ENCODE assay signal across 1 cellular context in genomic region chr12:50637870-50638481, GRCh38.
TF ChIP-seq lines count a peak whose summit lies in the region.

No MANE protein-coding gene starts in this region.

TF ChIP-seq in GM12878, 131 proteins besides CTCF, POLR2A, EP300 and RAD21 (continued from another document):
- TF ChIP-seq, protein P1, sequence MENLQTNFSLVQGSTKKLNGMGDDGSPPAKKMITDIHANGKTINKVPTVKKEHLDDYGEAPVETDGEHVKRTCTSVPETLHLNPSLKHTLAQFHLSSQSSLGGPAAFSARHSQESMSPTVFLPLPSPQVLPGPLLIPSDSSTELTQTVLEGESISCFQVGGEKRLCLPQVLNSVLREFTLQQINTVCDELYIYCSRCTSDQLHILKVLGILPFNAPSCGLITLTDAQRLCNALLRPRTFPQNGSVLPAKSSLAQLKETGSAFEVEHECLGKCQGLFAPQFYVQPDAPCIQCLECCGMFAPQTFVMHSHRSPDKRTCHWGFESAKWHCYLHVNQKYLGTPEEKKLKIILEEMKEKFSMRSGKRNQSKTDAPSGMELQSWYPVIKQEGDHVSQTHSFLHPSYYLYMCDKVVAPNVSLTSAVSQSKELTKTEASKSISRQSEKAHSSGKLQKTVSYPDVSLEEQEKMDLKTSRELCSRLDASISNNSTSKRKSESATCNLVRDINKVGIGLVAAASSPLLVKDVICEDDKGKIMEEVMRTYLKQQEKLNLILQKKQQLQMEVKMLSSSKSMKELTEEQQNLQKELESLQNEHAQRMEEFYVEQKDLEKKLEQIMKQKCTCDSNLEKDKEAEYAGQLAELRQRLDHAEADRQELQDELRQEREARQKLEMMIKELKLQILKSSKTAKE (IDR thresholded peaks at IDR 0.05; ENCODE audit: low read depth, poor library complexity, severe bottlenecking) = peak; percentile 28
- TF ChIP-seq SMC3 (IDR thresholded peaks at IDR 0.05; ENCODE audit: borderline replicate concordance, low read length) (peak; percentile 82), ZNF217 (IDR thresholded peaks at IDR 0.05) (no peak), RBBP5 (conservative IDR thresholded peaks at IDR 0.05) (no peak), FOXK2 (IDR thresholded peaks at IDR 0.05) (no peak), GABPA (IDR thresholded peaks at IDR 0.05; ENCODE audit: low read depth) (no peak), CBX5 (IDR thresholded peaks at IDR 0.05; ENCODE audit: low read depth) (no peak), BCL3 (IDR thresholded peaks at IDR 0.05; ENCODE audit: borderline replicate concordance, insufficient read depth, low read depth, low read length, poor library complexity, severe bottlenecking) (no peak), HCFC1 (IDR thresholded peaks at IDR 0.05; ENCODE audit: low read length) (no peak), YY1 (IDR thresholded peaks at IDR 0.05; ENCODE audit: low read depth, low read length) (no peak), ZNF207 (IDR thresholded peaks at IDR 0.05; ENCODE audit: borderline replicate concordance) (no peak), EGR1 (IDR thresholded peaks at IDR 0.05; ENCODE audit: borderline replicate concordance in 1 of 2, low read depth in 2 of 2, low read length in 2 of 2) (no peak), BHLHE40 (IDR thresholded peaks at IDR 0.05; ENCODE audit: borderline replicate concordance in 1 of 2, low read depth in 2 of 2, low read length in 1 of 2) (no peak), MYC (IDR thresholded peaks at IDR 0.05; ENCODE audit: insufficient read depth, insufficient read length, insufficient replicate concordance, low read length, severe bottlenecking) (no peak), SUZ12 (IDR thresholded peaks at IDR 0.05; ENCODE audit: unreplicated experiment) (no peak), IRF5 (IDR thresholded peaks at IDR 0.05; ENCODE audit: borderline replicate concordance) (no peak), RUNX3 (IDR thresholded peaks at IDR 0.05; ENCODE audit: low read length) (no peak), BCL11A (IDR thresholded peaks at IDR 0.05; ENCODE audit: low read depth, low read length) (no peak), RB1 (IDR thresholded peaks at IDR 0.05; ENCODE audit: borderline replicate concordance) (peak; percentile 60; the same call in 1 of the 2 replicates)
- TF ChIP-seq, protein P2, sequence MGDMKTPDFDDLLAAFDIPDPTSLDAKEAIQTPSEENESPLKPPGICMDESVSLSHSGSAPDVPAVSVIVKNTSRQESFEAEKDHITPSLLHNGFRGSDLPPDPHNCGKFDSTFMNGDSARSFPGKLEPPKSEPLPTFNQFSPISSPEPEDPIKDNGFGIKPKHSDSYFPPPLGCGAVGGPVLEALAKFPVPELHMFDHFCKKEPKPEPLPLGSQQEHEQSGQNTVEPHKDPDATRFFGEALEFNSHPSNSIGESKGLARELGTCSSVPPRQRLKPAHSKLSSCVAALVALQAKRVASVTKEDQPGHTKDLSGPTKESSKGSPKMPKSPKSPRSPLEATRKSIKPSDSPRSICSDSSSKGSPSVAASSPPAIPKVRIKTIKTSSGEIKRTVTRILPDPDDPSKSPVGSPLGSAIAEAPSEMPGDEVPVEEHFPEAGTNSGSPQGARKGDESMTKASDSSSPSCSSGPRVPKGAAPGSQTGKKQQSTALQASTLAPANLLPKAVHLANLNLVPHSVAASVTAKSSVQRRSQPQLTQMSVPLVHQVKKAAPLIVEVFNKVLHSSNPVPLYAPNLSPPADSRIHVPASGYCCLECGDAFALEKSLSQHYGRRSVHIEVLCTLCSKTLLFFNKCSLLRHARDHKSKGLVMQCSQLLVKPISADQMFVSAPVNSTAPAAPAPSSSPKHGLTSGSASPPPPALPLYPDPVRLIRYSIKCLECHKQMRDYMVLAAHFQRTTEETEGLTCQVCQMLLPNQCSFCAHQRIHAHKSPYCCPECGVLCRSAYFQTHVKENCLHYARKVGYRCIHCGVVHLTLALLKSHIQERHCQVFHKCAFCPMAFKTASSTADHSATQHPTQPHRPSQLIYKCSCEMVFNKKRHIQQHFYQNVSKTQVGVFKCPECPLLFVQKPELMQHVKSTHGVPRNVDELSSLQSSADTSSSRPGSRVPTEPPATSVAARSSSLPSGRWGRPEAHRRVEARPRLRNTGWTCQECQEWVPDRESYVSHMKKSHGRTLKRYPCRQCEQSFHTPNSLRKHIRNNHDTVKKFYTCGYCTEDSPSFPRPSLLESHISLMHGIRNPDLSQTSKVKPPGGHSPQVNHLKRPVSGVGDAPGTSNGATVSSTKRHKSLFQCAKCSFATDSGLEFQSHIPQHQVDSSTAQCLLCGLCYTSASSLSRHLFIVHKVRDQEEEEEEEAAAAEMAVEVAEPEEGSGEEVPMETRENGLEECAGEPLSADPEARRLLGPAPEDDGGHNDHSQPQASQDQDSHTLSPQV (IDR thresholded peaks at IDR 0.05) = peak; percentile 49; the same call in 1 of the 2 replicates
- TF ChIP-seq, protein P3, sequence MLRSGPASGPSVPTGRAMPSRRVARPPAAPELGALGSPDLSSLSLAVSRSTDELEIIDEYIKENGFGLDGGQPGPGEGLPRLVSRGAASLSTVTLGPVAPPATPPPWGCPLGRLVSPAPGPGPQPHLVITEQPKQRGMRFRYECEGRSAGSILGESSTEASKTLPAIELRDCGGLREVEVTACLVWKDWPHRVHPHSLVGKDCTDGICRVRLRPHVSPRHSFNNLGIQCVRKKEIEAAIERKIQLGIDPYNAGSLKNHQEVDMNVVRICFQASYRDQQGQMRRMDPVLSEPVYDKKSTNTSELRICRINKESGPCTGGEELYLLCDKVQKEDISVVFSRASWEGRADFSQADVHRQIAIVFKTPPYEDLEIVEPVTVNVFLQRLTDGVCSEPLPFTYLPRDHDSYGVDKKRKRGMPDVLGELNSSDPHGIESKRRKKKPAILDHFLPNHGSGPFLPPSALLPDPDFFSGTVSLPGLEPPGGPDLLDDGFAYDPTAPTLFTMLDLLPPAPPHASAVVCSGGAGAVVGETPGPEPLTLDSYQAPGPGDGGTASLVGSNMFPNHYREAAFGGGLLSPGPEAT (IDR thresholded peaks at IDR 0.05; ENCODE audit: low read depth) = no peak
- TF ChIP-seq, protein P4, sequence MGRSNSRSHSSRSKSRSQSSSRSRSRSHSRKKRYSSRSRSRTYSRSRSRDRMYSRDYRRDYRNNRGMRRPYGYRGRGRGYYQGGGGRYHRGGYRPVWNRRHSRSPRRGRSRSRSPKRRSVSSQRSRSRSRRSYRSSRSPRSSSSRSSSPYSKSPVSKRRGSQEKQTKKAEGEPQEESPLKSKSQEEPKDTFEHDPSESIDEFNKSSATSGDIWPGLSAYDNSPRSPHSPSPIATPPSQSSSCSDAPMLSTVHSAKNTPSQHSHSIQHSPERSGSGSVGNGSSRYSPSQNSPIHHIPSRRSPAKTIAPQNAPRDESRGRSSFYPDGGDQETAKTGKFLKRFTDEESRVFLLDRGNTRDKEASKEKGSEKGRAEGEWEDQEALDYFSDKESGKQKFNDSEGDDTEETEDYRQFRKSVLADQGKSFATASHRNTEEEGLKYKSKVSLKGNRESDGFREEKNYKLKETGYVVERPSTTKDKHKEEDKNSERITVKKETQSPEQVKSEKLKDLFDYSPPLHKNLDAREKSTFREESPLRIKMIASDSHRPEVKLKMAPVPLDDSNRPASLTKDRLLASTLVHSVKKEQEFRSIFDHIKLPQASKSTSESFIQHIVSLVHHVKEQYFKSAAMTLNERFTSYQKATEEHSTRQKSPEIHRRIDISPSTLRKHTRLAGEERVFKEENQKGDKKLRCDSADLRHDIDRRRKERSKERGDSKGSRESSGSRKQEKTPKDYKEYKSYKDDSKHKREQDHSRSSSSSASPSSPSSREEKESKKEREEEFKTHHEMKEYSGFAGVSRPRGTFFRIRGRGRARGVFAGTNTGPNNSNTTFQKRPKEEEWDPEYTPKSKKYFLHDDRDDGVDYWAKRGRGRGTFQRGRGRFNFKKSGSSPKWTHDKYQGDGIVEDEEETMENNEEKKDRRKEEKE (IDR thresholded peaks at IDR 0.05) = no peak
